ENCODE assay signal across 16 cellular contexts in genomic region chr6:13027200-13027599, GRCh38.
"Had no signal": no experiment of that assay in that cellular context is flagged by ENCODE, and none has a peak within 500 bp of the region (broad histone marks: within the 10 kb centered on the region; RNA-seq: fewer than 3 reads in every experiment).

No MANE protein-coding gene starts in this region.

- H3K36me3 ChIP-seq: sigmoid colon, stomach, thyroid gland, upper lobe of left lung, uterus had no signal

- H3K36me3 Mint-ChIP-seq: naive thymus-derived CD4-positive, alpha-beta T cell had no signal

- H3K4me3 ChIP-seq: hepatocyte, sigmoid colon, skin epidermis, stomach, thyroid gland, upper lobe of left lung, uterus had no signal

- H3K27me3 ChIP-seq: sigmoid colon, stomach, thyroid gland, upper lobe of left lung, uterus had no signal

- H3K4me1 ChIP-seq: uterus had no signal

- H3K27ac Mint-ChIP-seq: naive thymus-derived CD4-positive, alpha-beta T cell had no signal

- ATAC-seq: esophagus mucosa; left colon; naive thymus-derived CD4-positive, alpha-beta T cell had no signal

- DNase-seq: effector memory CD4-positive, alpha-beta T cell; left colon; mammary epithelial cell; naive thymus-derived CD4-positive, alpha-beta T cell; sigmoid colon; stimulated activated CD4-positive, alpha-beta T cell treated with anti-CD3 and anti-CD28 coated beads, Interleukin-2, amount 100 ng/mL, for 24 hours; stimulated activated CD4-positive, alpha-beta T cell treated with anti-CD3 and anti-CD28 coated beads, Interleukin-4, amount 100 ng/mL, for 4 hours; stimulated activated naive CD4-positive, alpha-beta T cell; stomach; upper lobe of left lung; uterus had no signal

- H3K4me3 Mint-ChIP-seq: naive thymus-derived CD4-positive, alpha-beta T cell had no signal

- H3K27ac ChIP-seq: hepatocyte, sigmoid colon, skin epidermis, stomach, thyroid gland, upper lobe of left lung, uterus had no signal

- H3K9me3 ChIP-seq: sigmoid colon, stomach, thyroid gland, upper lobe of left lung, uterus had no signal

- H3K9me3 Mint-ChIP-seq: nephron progenitor cell had no signal
